In genomic region chr3:38507120-38507519, GRCh38 we compare ENCODE assay signal across 14 cellular contexts. TPM values are rescaled to one million over a fixed set of nuclear protein-coding genes. Genes with fewer than 3 reads are reported as not detected.
A peak's percentile ranks its signal among the peaks of the same experiment; 100 is the strongest.
DNase-seq lines count a peak whose midpoint lies in the region; ATAC-seq and TF ChIP-seq lines count a peak whose summit lies in the region.
"Had no signal": no experiment of that assay in that cellular context is flagged by ENCODE, and none has a peak within 500 bp of the region (broad histone marks: within the 10 kb centered on the region; RNA-seq: fewer than 3 reads in every experiment).

No MANE protein-coding gene starts in this region.

- H3K9me3 ChIP-seq in HEK293 (ENCODE audit: control insufficient read depth, insufficient read depth, low read depth, low read length) (no peaks in the 10 kb centered on the region), BE2C (no peaks in the 10 kb centered on the region), Karpas-422 (ENCODE audit: low read length) (no peaks in the 10 kb centered on the region)
- H3K9me3 ChIP-seq: right lobe of liver, tibial nerve had no signal

- H3K79me2 ChIP-seq in Karpas-422 (ENCODE audit: low read length) = no peaks in the 10 kb centered on the region

- no peaks in the 10 kb centered on the region for H3K27me3 Mint-ChIP-seq in activated T-cell treated with anti-CD3 and anti-CD28 coated beads, Interleukin-2, amount 50 U/mL, for 72 hours (ENCODE audit: low read depth)
- no peaks in the 10 kb centered on the region for H3K27me3 Mint-ChIP-seq in activated T-cell treated with anti-CD3 and anti-CD28 coated beads, Interleukin-2, amount 50 U/mL, for 24 hours
- H3K27me3 Mint-ChIP-seq in activated CD8-positive, alpha-beta memory T cell treated with anti-CD3 and anti-CD28 coated beads, Interleukin-2, amount 10 ng/mL, durations not matched to agents 7 days and 5 days = no peaks in the 10 kb centered on the region

- H3K27me3 ChIP-seq in BE2C (no peaks in the 10 kb centered on the region), Karpas-422 (ENCODE audit: low read length) (no peaks in the 10 kb centered on the region)
- H3K27me3 ChIP-seq: right lobe of liver, tibial nerve had no signal

- H3K36me3 ChIP-seq in HEK293 (ENCODE audit: control insufficient read depth in 2 of 2, insufficient read depth in 1 of 2, low read length in 2 of 2) (peaks cover 6 to 72% of the 10 kb centered on the region in 2 experiments), BE2C (no peaks in the 10 kb centered on the region), Karpas-422 (ENCODE audit: insufficient read depth, low read length) (peaks cover 69% of the 10 kb centered on the region)

- H3K4me1 ChIP-seq in HEK293 (ENCODE audit: control insufficient read depth, insufficient read depth, low read length) (no peaks in the 10 kb centered on the region), BE2C (no peaks in the 10 kb centered on the region), Karpas-422 (ENCODE audit: low read length) (no peaks in the 10 kb centered on the region)
- H3K4me1 ChIP-seq: tibial nerve had no signal

- H3K4me3 Mint-ChIP-seq in activated T-cell treated with anti-CD3 and anti-CD28 coated beads, Interleukin-2, amount 50 U/mL, for 72 hours = no peak overlapping the region
- no peak overlapping the region for H3K4me3 Mint-ChIP-seq in activated T-cell treated with anti-CD3 and anti-CD28 coated beads, Interleukin-2, amount 50 U/mL, for 24 hours
- no peak overlapping the region for H3K4me3 Mint-ChIP-seq in activated CD8-positive, alpha-beta memory T cell treated with anti-CD3 and anti-CD28 coated beads, Interleukin-2, amount 10 ng/mL, durations not matched to agents 7 days and 5 days

- H3K27ac ChIP-seq in HEK293 (ENCODE audit: extremely low read depth, low read depth, low read length) (no peak overlapping the region), Karpas-422 (ENCODE audit: low read length) (no peak overlapping the region)
- H3K27ac ChIP-seq: right lobe of liver, tibial nerve had no signal

- H3K4me1 Mint-ChIP-seq in activated T-cell treated with anti-CD3 and anti-CD28 coated beads, Interleukin-2, amount 50 U/mL, for 72 hours (ENCODE audit: low read depth) = no peaks in the 10 kb centered on the region
- no peaks in the 10 kb centered on the region for H3K4me1 Mint-ChIP-seq in activated T-cell treated with anti-CD3 and anti-CD28 coated beads, Interleukin-2, amount 50 U/mL, for 24 hours (ENCODE audit: low read depth)
- no peaks in the 10 kb centered on the region for H3K4me1 Mint-ChIP-seq in activated CD8-positive, alpha-beta memory T cell treated with anti-CD3 and anti-CD28 coated beads, Interleukin-2, amount 10 ng/mL, durations not matched to agents 7 days and 5 days

- no peak for DNase-seq in activated T-cell treated with anti-CD3 and anti-CD28 coated beads, Interleukin-2, amount 50 U/mL, for 72 hours
- DNase-seq in activated T-cell treated with anti-CD3 and anti-CD28 coated beads, Interleukin-2, amount 50 U/mL, for 24 hours = no peak
- no peak for DNase-seq in BE2C
- DNase-seq in activated CD8-positive, alpha-beta memory T cell treated with anti-CD3 and anti-CD28 coated beads, Interleukin-2, amount 10 ng/mL, durations not matched to agents 7 days and 5 days = no peak
- DNase-seq in Karpas-422 = no peak
- no peak for DNase-seq in stimulated activated naive CD8-positive, alpha-beta T cell treated with anti-CD3 and anti-CD28 coated beads, Interleukin-15, Interleukin-2, amounts not matched to agents 100 U/mL and 50 U/mL, for 24 hours
- DNase-seq: 8988T, KBM-7, NCI-H345, right lobe of liver, Right ventricle myocardium superior had no signal

- CTCF ChIA-PET in HEK293 (lab: Yijun Ruan, JAX) = interaction anchor here (1.2 to 2.3 kb wide), 3 partner anchors 10 to 146 kb away, joined by 5 to 12 read pairs (median 5); partner anchors contain the start of gene EXOG
- CTCF ChIA-PET in activated CD8-positive, alpha-beta memory T cell treated with anti-CD3 and anti-CD28 coated beads, Interleukin-2, amount 10 ng/mL, durations not matched to agents 7 days and 5 days (lab: Charles Lee) = interaction anchor here (3.5 to 4.5 kb wide), 2 partner anchors 11 to 14 kb away, joined by 18 to 26 read pairs; partner anchors contain the start of gene EXOG

- H3K36me3 Mint-ChIP-seq in activated T-cell treated with anti-CD3 and anti-CD28 coated beads, Interleukin-2, amount 50 U/mL, for 72 hours (ENCODE audit: insufficient read depth in 2 of 2) = peaks cover 6 to 11% of the 10 kb centered on the region in 2 donors
- peaks cover 80% of the 10 kb centered on the region for H3K36me3 Mint-ChIP-seq in activated T-cell treated with anti-CD3 and anti-CD28 coated beads, Interleukin-2, amount 50 U/mL, for 24 hours (ENCODE audit: low read depth)
- H3K36me3 Mint-ChIP-seq in activated CD8-positive, alpha-beta memory T cell treated with anti-CD3 and anti-CD28 coated beads, Interleukin-2, amount 10 ng/mL, durations not matched to agents 7 days and 5 days = peaks cover 33% of the 10 kb centered on the region

- no peaks in the 10 kb centered on the region for H4K20me1 ChIP-seq in Karpas-422 (ENCODE audit: insufficient read depth, low read depth, low read length)

- no peaks in the 10 kb centered on the region for H3K9me3 Mint-ChIP-seq in activated T-cell treated with anti-CD3 and anti-CD28 coated beads, Interleukin-2, amount 50 U/mL, for 72 hours
- no peaks in the 10 kb centered on the region for H3K9me3 Mint-ChIP-seq in activated T-cell treated with anti-CD3 and anti-CD28 coated beads, Interleukin-2, amount 50 U/mL, for 24 hours
- H3K9me3 Mint-ChIP-seq in activated CD8-positive, alpha-beta memory T cell treated with anti-CD3 and anti-CD28 coated beads, Interleukin-2, amount 10 ng/mL, durations not matched to agents 7 days and 5 days (ENCODE audit: low read depth) = no peaks in the 10 kb centered on the region

- ATAC-seq in activated T-cell treated with anti-CD3 and anti-CD28 coated beads, Interleukin-2, amount 50 U/mL, for 72 hours (replicated peaks in 1 of 2) = no peak
- peak; percentile 95 for ATAC-seq in HG03196 (IDR thresholded peaks at IDR 0.05; ENCODE audit: unreplicated experiment)
- ATAC-seq in activated CD8-positive, alpha-beta memory T cell treated with anti-CD3 and anti-CD28 coated beads, Interleukin-2, amount 10 ng/mL, durations not matched to agents 7 days and 5 days = no peak
- no peak for ATAC-seq in stimulated activated naive CD8-positive, alpha-beta T cell treated with anti-CD3 and anti-CD28 coated beads, Interleukin-15, Interleukin-2, amounts not matched to agents 100 U/mL and 50 U/mL, for 24 hours
- ATAC-seq: right lobe of liver had no signal

- no peak overlapping the region for H3K9ac ChIP-seq in Karpas-422 (ENCODE audit: low read length)

- no peak overlapping the region for H2AFZ ChIP-seq in Karpas-422 (ENCODE audit: low read length)

- H3K4me2 ChIP-seq in Karpas-422 (ENCODE audit: low read depth, low read length, poor library complexity, severe bottlenecking) = no peak overlapping the region

- peak overlapping the region; percentile 21 for H3K27ac Mint-ChIP-seq in activated T-cell treated with anti-CD3 and anti-CD28 coated beads, Interleukin-2, amount 50 U/mL, for 72 hours
- no peak overlapping the region for H3K27ac Mint-ChIP-seq in activated T-cell treated with anti-CD3 and anti-CD28 coated beads, Interleukin-2, amount 50 U/mL, for 24 hours
- no peak overlapping the region for H3K27ac Mint-ChIP-seq in activated CD8-positive, alpha-beta memory T cell treated with anti-CD3 and anti-CD28 coated beads, Interleukin-2, amount 10 ng/mL, durations not matched to agents 7 days and 5 days

- no peaks in the 10 kb centered on the region for H3K9me2 ChIP-seq in Karpas-422 (replicated peaks; ENCODE audit: insufficient read depth, low read length)

- no peak for TF ChIP-seq CTCF in HEK293 (tag by site-specific recombination; IDR thresholded peaks at IDR 0.05)
- TF ChIP-seq CTCF in BE2C (IDR thresholded peaks at IDR 0.05; ENCODE audit: low read depth, low read length) = no peak

- no peak overlapping the region for H3K4me3 ChIP-seq in HEK293 (ENCODE audit: low read depth, low read length)
- no peak overlapping the region for H3K4me3 ChIP-seq in BE2C (ENCODE audit: low read depth, low read length)
- H3K4me3 ChIP-seq in Karpas-422 (ENCODE audit: low read length) = no peak overlapping the region
- H3K4me3 ChIP-seq: right lobe of liver, tibial nerve had no signal

- POLR2A ChIA-PET in HEK293 (lab: Yijun Ruan, JAX) = no interaction called here

TF ChIP-seq in HEK293, 187 proteins besides CTCF, POLR2A, EP300 and RAD21:
- TF ChIP-seq KLF8 (tag by site-specific recombination; IDR thresholded peaks at IDR 0.05) (no peak), GLI4 (tag by site-specific recombination; IDR thresholded peaks at IDR 0.05) (no peak), SCRT2 (tag by site-specific recombination; IDR thresholded peaks at IDR 0.05) (0 out of 2 replicates have a peak, but pooled peaks have one; percentile 11)

RNA-seq across cellular contexts. Expression of gene EXOG, which starts 11.0 kb away (rescaled TPM):
- 10 to 100 TPM; 25.5 to 32.4 TPM for total RNA-seq in activated T-cell treated with anti-CD3 and anti-CD28 coated beads, Interleukin-2, amount 50 U/mL, for 72 hours
- 4.2 TPM for polyA plus RNA-seq in BE2C (2012; ENCODE audit: insufficient read depth, insufficient read length, low read depth)
- 10 to 100 TPM; 19.7 to 23.8 TPM for total RNA-seq in activated CD8-positive, alpha-beta memory T cell treated with anti-CD3 and anti-CD28 coated beads, Interleukin-2, amount 10 ng/mL, durations not matched to agents 7 days and 5 days
- total RNA-seq in Karpas-422 (2014; rRNA removed; shearing (Covaris generic); ENCODE audit: low replicate concordance) = 21.4 and 33.2 TPM in 2 replicates

RNA-seq across cellular contexts. Expression of gene ACVR2B, which starts 53.4 kb away (rescaled TPM):
- 1 to 10 TPM; 8.2 to 9.1 TPM for total RNA-seq in activated T-cell treated with anti-CD3 and anti-CD28 coated beads, Interleukin-2, amount 50 U/mL, for 72 hours
- 3.8 TPM for polyA plus RNA-seq in BE2C (2012; ENCODE audit: insufficient read depth, insufficient read length, low read depth)
- total RNA-seq in activated CD8-positive, alpha-beta memory T cell treated with anti-CD3 and anti-CD28 coated beads, Interleukin-2, amount 10 ng/mL, durations not matched to agents 7 days and 5 days = 1 to 10 TPM; 4.6 to 6.4 TPM
- total RNA-seq in Karpas-422 (2014; rRNA removed; shearing (Covaris generic); ENCODE audit: low replicate concordance) = 2.4 and 3.5 TPM in 2 replicates
